Comparison of ENCODE assay signal across 15 cellular contexts in the genomic region with DNA sequence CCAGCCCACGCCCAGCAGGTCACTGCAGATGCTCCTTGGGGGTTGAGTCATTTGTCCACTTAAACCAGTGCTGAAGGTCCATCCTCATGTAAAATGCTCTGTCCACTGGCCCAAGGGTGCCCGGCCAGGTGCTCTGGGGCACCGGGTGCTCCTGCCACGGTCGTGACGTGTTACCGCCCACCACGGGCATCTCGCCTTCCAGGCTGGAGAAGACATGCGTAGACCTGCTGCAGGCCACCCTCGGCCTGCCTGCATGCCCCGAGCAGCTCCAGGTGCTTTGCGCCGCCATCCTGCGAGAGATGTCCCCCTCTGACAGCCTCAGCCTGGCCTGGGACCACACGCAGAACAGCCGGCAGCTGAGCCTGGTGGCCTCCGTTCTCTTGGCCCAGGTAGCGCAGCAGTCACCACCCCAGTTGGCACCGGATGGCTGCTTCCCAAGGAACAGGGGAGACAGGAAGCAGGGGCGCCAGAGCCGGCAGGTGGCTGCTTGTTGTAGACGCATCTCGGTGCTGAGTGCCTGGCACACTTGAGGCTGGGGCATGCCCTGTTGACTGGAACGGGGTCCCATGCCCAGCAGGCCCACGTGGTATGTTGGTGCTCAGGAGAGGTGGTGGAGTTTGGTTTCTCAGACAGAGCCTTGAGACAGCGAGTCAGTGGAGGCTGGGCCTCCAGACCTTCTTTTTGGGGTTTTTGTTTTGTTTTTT. TPM values are rescaled to one million over a fixed set of nuclear protein-coding genes. Genes with fewer than 3 reads are reported as not detected.
DNase-seq lines count a peak whose midpoint lies in the region; ATAC-seq and TF ChIP-seq lines count a peak whose summit lies in the region.
"Had no signal": no experiment of that assay in that cellular context is flagged by ENCODE, and none has a peak within 500 bp of the region (broad histone marks: within the 10 kb centered on the region; RNA-seq: fewer than 3 reads in every experiment).

No MANE protein-coding gene starts in this region.

- H4K12ac ChIP-seq in trophoblast cell (ENCODE audit: low read depth, low read length), result no peak overlapping the region

- no peak overlapping the region for H2BK12ac ChIP-seq in trophoblast cell (ENCODE audit: low read length)

- DNase-seq in right cardiac atrium (peak in 2 of 3 donors; percentile 52 to 61), heart left ventricle (no peak), RWPE1 (ENCODE audit: low spot score) (no peak), body of pancreas (no peak), trophoblast cell (no peak), NCI-H524 (lab: John Stamatoyannopoulos, UW) (no peak), T-helper 9 cell (no peak)
- DNase-seq: 8988T; CD4-positive, alpha-beta memory T cell; DMS153; DMS79; GDM1; H9 had no signal

- H3K23ac ChIP-seq in trophoblast cell (ENCODE audit: low read length), result no peak overlapping the region

- TF ChIP-seq POLR2A in heart left ventricle (IDR thresholded peaks at IDR 0.05), result no peak
- TF ChIP-seq POLR2A in body of pancreas (IDR thresholded peaks at IDR 0.05), result no peak

- no peak overlapping the region for H4K91ac ChIP-seq in trophoblast cell (ENCODE audit: low read depth, low read length)

- no peaks in the 10 kb centered on the region for H3K9me3 ChIP-seq in right cardiac atrium (ENCODE audit: control insufficient read depth, low read length)
- no peaks in the 10 kb centered on the region for H3K9me3 ChIP-seq in heart left ventricle
- no peaks in the 10 kb centered on the region for H3K9me3 ChIP-seq in body of pancreas
- peaks cover 5% of the 10 kb centered on the region for H3K9me3 ChIP-seq in trophoblast cell (ENCODE audit: insufficient read depth, low read depth, low read length)
- H3K9me3 ChIP-seq: BLaER1 had no signal

- no peak overlapping the region for H3K27ac ChIP-seq in right cardiac atrium (ENCODE audit: low read length)
- H3K27ac ChIP-seq in heart left ventricle, result no peak overlapping the region
- 0 out of 2 replicates have a peak overlapping the region, but pooled peaks have one; percentile 2 for H3K27ac ChIP-seq in RWPE1
- no peak overlapping the region for H3K27ac ChIP-seq in body of pancreas
- no peak overlapping the region for H3K27ac ChIP-seq in trophoblast cell (ENCODE audit: low read depth, low read length)
- H3K27ac ChIP-seq: BLaER1 had no signal

- H3K79me2 ChIP-seq in trophoblast cell (ENCODE audit: control insufficient read depth, insufficient read depth, low read length, poor library complexity), result peaks cover 2% of the 10 kb centered on the region

- no peak overlapping the region for H3K14ac ChIP-seq in trophoblast cell (ENCODE audit: low read length)

- ATAC-seq in right cardiac atrium (no peak), heart left ventricle (no peak), body of pancreas (peak; percentile 18), GM19452 (IDR thresholded peaks at IDR 0.05; ENCODE audit: unreplicated experiment) (no peak)

- H3K4me3 ChIP-seq in right cardiac atrium (ENCODE audit: low read length) (no peak overlapping the region), heart left ventricle (no peak overlapping the region), body of pancreas (no peak overlapping the region), trophoblast cell (ENCODE audit: low read depth, low read length) (no peak overlapping the region)
- H3K4me3 ChIP-seq: BLaER1 had no signal

- no peak overlapping the region for H2BK120ac ChIP-seq in trophoblast cell (ENCODE audit: insufficient read depth, low read length, poor library complexity)

- H2AK5ac ChIP-seq in trophoblast cell (ENCODE audit: low read length), result no peak overlapping the region

- H3K36me3 ChIP-seq in heart left ventricle (peaks cover 0 to 74% (median 59%) of the 10 kb centered on the region in 9 donors), body of pancreas (replicated peaks in 1 of 2; ENCODE audit: insufficient read depth in 1 of 2, low read depth in 2 of 2) (peaks cover 0 to 25% of the 10 kb centered on the region in 2 donors), trophoblast cell (ENCODE audit: control insufficient read depth in 1 of 2, insufficient read depth in 2 of 2, low read length in 2 of 2) (peaks cover 57 to 60% of the 10 kb centered on the region in 2 experiments)

- H3K4me1 ChIP-seq in right cardiac atrium (ENCODE audit: control insufficient read depth, insufficient read depth, low read length) (peaks cover 2% of the 10 kb centered on the region), heart left ventricle (peaks cover 0 to 30% (median 12%) of the 10 kb centered on the region in 12 donors), body of pancreas (peaks cover 10% of the 10 kb centered on the region), trophoblast cell (ENCODE audit: control insufficient read depth in 1 of 2, insufficient read depth in 2 of 2, low read length in 2 of 2) (peaks cover 0 to 3% of the 10 kb centered on the region in 2 experiments)

- no peak overlapping the region for H2AFZ ChIP-seq in trophoblast cell (ENCODE audit: insufficient read depth, low read length, poor library complexity)

- H3K79me1 ChIP-seq in trophoblast cell (ENCODE audit: low read length), result no peaks in the 10 kb centered on the region

- H3K4ac ChIP-seq in trophoblast cell (ENCODE audit: low read depth, low read length), result no peak overlapping the region

- H3K18ac ChIP-seq in trophoblast cell (ENCODE audit: low read length), result peak overlapping the region; percentile 64

- H2BK5ac ChIP-seq in trophoblast cell (ENCODE audit: low read depth, low read length, poor library complexity), result no peak overlapping the region

- H3K27me3 ChIP-seq in right cardiac atrium (ENCODE audit: control insufficient read depth, insufficient read depth), result no peaks in the 10 kb centered on the region
- H3K27me3 ChIP-seq in heart left ventricle, result no peaks in the 10 kb centered on the region
- no peaks in the 10 kb centered on the region for H3K27me3 ChIP-seq in body of pancreas
- H3K27me3 ChIP-seq in trophoblast cell (ENCODE audit: insufficient read depth, low read length), result no peaks in the 10 kb centered on the region
- H3K27me3 ChIP-seq: BLaER1 had no signal

- no peak overlapping the region for H3K4me2 ChIP-seq in trophoblast cell (ENCODE audit: low read length)
- H3K4me2 ChIP-seq: BLaER1 had no signal

- intact Hi-C loops in right cardiac atrium (cut with DNase I), result no loop called here
- intact Hi-C loops in heart left ventricle (cut with DNase I), result no loop called here
- intact Hi-C loops in body of pancreas (cut with DNase I), result no loop called here

- H3K9ac ChIP-seq in trophoblast cell (ENCODE audit: low read length), result no peak overlapping the region
- H3K9ac ChIP-seq: BLaER1 had no signal

- POLR2A ChIA-PET in RWPE1 (lab: Yijun Ruan, JAX; ENCODE audit: low non-redundant PET), result no interaction called here

- CTCF ChIA-PET in RWPE1 (lab: Yijun Ruan, JAX), result interaction anchor here (1.0 kb wide), 1 partner anchor 10 kb away, joined by 3 read pairs; no protein-coding TSS in a partner anchor

- TF ChIP-seq CTCF in heart left ventricle (IDR thresholded peaks at IDR 0.05), result no peak
- no peak for TF ChIP-seq CTCF in RWPE1 (conservative IDR thresholded peaks at IDR 0.05; ENCODE audit: low read depth)
- no peak for TF ChIP-seq CTCF in body of pancreas (IDR thresholded peaks at IDR 0.05)

- H4K8ac ChIP-seq in trophoblast cell (ENCODE audit: low read depth, low read length), result no peak overlapping the region

- 94% methylated on average over 27 of the region's 27 CpGs for WGBS in right cardiac atrium
- 91 to 97% (median 94%) methylated on average over 16 to 27 of the region's 27 CpGs for WGBS in heart left ventricle, 4 donors
- 95 to 98% methylated on average over 14 to 27 of the region's 27 CpGs for WGBS in body of pancreas, 2 donors
- no CpG with 5 or more reads among the region's 27 CpGs for WGBS in trophoblast cell (ENCODE audit: extremely low coverage, insufficient coverage, insufficient read length)

RNA-seq across cellular contexts. Expression of a gene that starts 6.1 kb away (rescaled TPM):
- total RNA-seq in right cardiac atrium (10 to 100 TPM; 10.5 to 17.3 (median 15.2) TPM), heart left ventricle (10 to 100 TPM in 7 of 9 donors, 1 to 10 TPM in 2; 8.4 to 31.9 (median 12.0) TPM), body of pancreas (10 to 100 TPM; 20.2 to 23.4 TPM)
- polyA plus RNA-seq in right cardiac atrium (12.4 TPM), heart left ventricle (10 to 100 TPM; 14.9 to 17.3 TPM)
- polyA plus RNA-seq in trophoblast cell (2013), result 19.8 and 22.2 TPM in 2 replicates

Comparison
In these comparisons a context has a peak if more than half of its experiments do, and no peak if none do; other contexts are left out.
1. DNase-seq: peak in right cardiac atrium (2 of 3); none in heart left ventricle (0 of 5), RWPE1 (single experiment), body of pancreas (0 of 4), trophoblast cell (0 of 2), NCI-H524 (0 of 2) and T-helper 9 cell (single experiment).